In the genomic region with DNA sequence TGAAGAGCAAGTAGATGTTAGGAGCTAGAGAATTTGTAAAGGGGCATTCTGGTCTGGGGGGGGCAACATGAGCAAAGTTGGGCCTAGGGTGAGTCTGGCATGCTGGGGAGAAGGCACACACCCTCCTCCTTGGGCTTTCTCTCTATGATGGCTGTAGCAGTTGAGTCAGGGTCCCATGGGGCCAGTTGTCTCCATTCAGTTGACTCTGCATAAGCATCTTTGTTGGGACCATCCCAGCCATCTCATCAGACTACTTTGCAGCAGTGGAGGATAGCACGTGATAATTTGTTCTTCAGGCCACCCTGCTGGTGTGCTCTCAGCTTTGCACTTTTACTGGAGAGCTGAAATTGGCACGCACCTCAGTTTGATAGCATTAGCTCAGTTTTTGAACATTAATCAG, we compare ENCODE assay signal across 26 cellular contexts. TPM values are rescaled to one million over a fixed set of nuclear protein-coding genes. Genes with fewer than 3 reads are reported as not detected.
"Had no signal": no experiment of that assay in that cellular context is flagged by ENCODE, and none has a peak within 500 bp of the region (broad histone marks: within the 10 kb centered on the region; RNA-seq: fewer than 3 reads in every experiment).

No MANE protein-coding gene starts in this region.

- H3K27ac ChIP-seq: lower lobe of right lung, parathyroid adenoma, psoas muscle, right lobe of liver, stomach, testis, tibial artery, upper lobe of right lung, uterus had no signal

- ATAC-seq: left lobe of liver; lower lobe of right lung; mucosa of descending colon; naive thymus-derived CD4-positive, alpha-beta T cell; psoas muscle; right lobe of liver; stimulated activated naive B cell treated with anti-CD40 and anti-IgM and Interleukin-4, amounts not matched to agents 10 μg/mL and 1 μg/mL and 100 μg/mL, for 72 hours had no signal

- H3K9me3 ChIP-seq: lower lobe of right lung, mucosa of descending colon, right lobe of liver, stomach, testis, upper lobe of right lung, uterus had no signal

- H3K36me3 ChIP-seq: lower lobe of right lung, right lobe of liver, stomach, tibial artery, upper lobe of right lung, uterus had no signal

- H3K4me1 ChIP-seq: lower lobe of right lung, parathyroid adenoma, psoas muscle, right lobe of liver, stomach, testis, upper lobe of right lung, uterus had no signal

- H3K4me3 ChIP-seq: lower lobe of right lung, mucosa of descending colon, psoas muscle, right lobe of liver, smooth muscle cell, stomach, testis, tibial artery, upper lobe of right lung, uterus had no signal

- DNase-seq: hippocampal formation; left cardiac atrium; lower lobe of right lung; mesendoderm; midbrain; mucosa of descending colon; naive thymus-derived CD4-positive, alpha-beta T cell; nucleus accumbens; psoas muscle; right lobe of liver; stimulated activated CD4-positive, alpha-beta T cell treated with anti-CD3 and anti-CD28 coated beads, Interleukin-15, amount 100 ng/mL, for 24 hours; stimulated activated CD4-positive, alpha-beta T cell treated with anti-CD3 and anti-CD28 coated beads, Interleukin-2, amount 100 ng/mL, for 24 hours; stimulated activated CD4-positive, alpha-beta T cell treated with anti-CD3 and anti-CD28 coated beads, Interleukin-4, amount 100 ng/mL, for 1 hour; stimulated activated naive B cell treated with anti-CD40 and anti-IgM and Interleukin-4, amounts not matched to agents 10 μg/mL and 1 μg/mL and 100 μg/mL, for 72 hours; stimulated activated naive CD8-positive, alpha-beta T cell treated with anti-CD3 and anti-CD28 coated beads, Interleukin-15, Interleukin-2, amounts not matched to agents 100 U/mL and 50 U/mL, for 24 hours; stomach; testis; tibial artery; trophoblast cell; upper lobe of right lung had no signal

- H3K27me3 ChIP-seq: right lobe of liver, stomach, testis, tibial artery, upper lobe of right lung, uterus had no signal

- FAIRE-seq: keratinocyte had no signal

RNA-seq across cellular contexts. Expression of gene LRMDA, which starts 55.2 kb away (rescaled TPM):
- total RNA-seq: myocyte had no signal
- polyA plus RNA-seq: keratinocyte; naive thymus-derived CD4-positive, alpha-beta T cell had no signal
